Comparison of ENCODE assay signal across 15 cellular contexts in the genomic region with DNA sequence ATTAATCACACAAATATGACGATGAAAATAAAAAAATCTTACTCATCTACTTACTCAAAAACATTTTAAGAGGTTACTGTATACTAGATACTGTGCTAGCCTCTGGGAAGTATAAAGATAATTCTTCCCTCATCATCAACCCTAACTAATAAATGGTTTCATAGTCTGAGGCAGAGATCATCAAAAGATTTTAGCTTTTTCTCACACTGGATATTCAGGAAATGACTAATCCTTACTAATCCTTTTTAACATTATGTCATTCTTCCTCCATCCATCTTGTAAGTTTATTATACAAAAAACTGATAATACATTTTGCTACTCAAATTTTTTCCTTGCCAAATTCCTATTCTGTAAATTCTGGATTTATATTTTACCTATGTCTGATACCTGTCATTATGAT. TPM values are rescaled to one million over a fixed set of nuclear protein-coding genes. Genes with fewer than 3 reads are reported as not detected.
DNase-seq lines count a peak whose midpoint lies in the region; ATAC-seq, FAIRE-seq and TF ChIP-seq lines count a peak whose summit lies in the region.
"Had no signal": no experiment of that assay in that cellular context is flagged by ENCODE, and none has a peak within 500 bp of the region (broad histone marks: within the 10 kb centered on the region; RNA-seq: fewer than 3 reads in every experiment).

No MANE protein-coding gene starts in this region.

- H4K20me1 ChIP-seq in astrocyte (ENCODE audit: insufficient read depth, low read length) = no peaks in the 10 kb centered on the region

- TF ChIP-seq POLR2A in gastrocnemius medialis (IDR thresholded peaks at IDR 0.05) = no peak

- peak overlapping the region; percentile 75 for H3K27ac Mint-ChIP-seq in astrocyte (ENCODE audit: unreplicated experiment)
- H3K27ac Mint-ChIP-seq: B cell; naive thymus-derived CD8-positive, alpha-beta T cell had no signal

- no peaks in the 10 kb centered on the region for H3K9me3 Mint-ChIP-seq in astrocyte (ENCODE audit: unreplicated experiment)
- H3K9me3 Mint-ChIP-seq: naive thymus-derived CD8-positive, alpha-beta T cell had no signal

- intact Hi-C loops in gastrocnemius medialis (cut with DNase I; ENCODE audit: low total_unique reads) = no loop called here

- peaks cover 3% of the 10 kb centered on the region for H3K4me1 Mint-ChIP-seq in astrocyte (ENCODE audit: low read depth, unreplicated experiment)

- H3K9me3 ChIP-seq in astrocyte (ENCODE audit: insufficient read depth, low read depth, low read length) = no peaks in the 10 kb centered on the region
- H3K9me3 ChIP-seq in gastrocnemius medialis = no peaks in the 10 kb centered on the region
- H3K9me3 ChIP-seq: MG63, spleen had no signal

- H3K36me3 ChIP-seq in astrocyte (ENCODE audit: insufficient read depth, low read length) (peaks cover 11% of the 10 kb centered on the region), gastrocnemius medialis (peaks cover 0 to 27% of the 10 kb centered on the region in 2 donors)

- TF ChIP-seq CTCF in astrocyte (IDR thresholded peaks at IDR 0.05; ENCODE audit: insufficient read depth, low read depth, low read length) (no peak), gastrocnemius medialis (IDR thresholded peaks at IDR 0.05 in 4 of 5, conservative IDR thresholded peaks at IDR 0.05 in 1 of 5) (no peak)

- peak overlapping the region; percentile 49 for H3K9ac ChIP-seq in astrocyte (ENCODE audit: low read length)

- peak; percentile 87 for FAIRE-seq in astrocyte (lab: Jason Lieb, UNC)

- no peak overlapping the region for H3K4me3 Mint-ChIP-seq in astrocyte (ENCODE audit: unreplicated experiment)
- H3K4me3 Mint-ChIP-seq: B cell; naive thymus-derived CD8-positive, alpha-beta T cell had no signal

- peak overlapping the region; percentile 29 for H3K4me2 ChIP-seq in astrocyte (ENCODE audit: low read length)

- H3K27me3 ChIP-seq in astrocyte (ENCODE audit: insufficient read depth, low read length) (no peaks in the 10 kb centered on the region), gastrocnemius medialis (no peaks in the 10 kb centered on the region)
- H3K27me3 ChIP-seq: MG63, spleen had no signal

- no peaks in the 10 kb centered on the region for H3K79me2 ChIP-seq in astrocyte (ENCODE audit: insufficient read depth, low read length)

- no peak overlapping the region for H2AFZ ChIP-seq in astrocyte (ENCODE audit: low read depth, low read length)

- peaks cover 10% of the 10 kb centered on the region for H3K4me1 ChIP-seq in astrocyte (ENCODE audit: insufficient read depth, low read length)
- no peaks in the 10 kb centered on the region for H3K4me1 ChIP-seq in gastrocnemius medialis
- H3K4me1 ChIP-seq: spleen had no signal

- H3K27ac ChIP-seq in astrocyte (ENCODE audit: low read depth, low read length) (peak overlapping the region; percentile 92), gastrocnemius medialis (no peak overlapping the region)
- H3K27ac ChIP-seq: spleen had no signal

- H3K36me3 Mint-ChIP-seq in astrocyte (ENCODE audit: low read depth, unreplicated experiment) = no peaks in the 10 kb centered on the region

- H3K27me3 Mint-ChIP-seq in astrocyte (ENCODE audit: low read depth, unreplicated experiment) = no peaks in the 10 kb centered on the region
- H3K27me3 Mint-ChIP-seq: B cell; naive thymus-derived CD8-positive, alpha-beta T cell had no signal

- DNase-seq in ACHN = peak; percentile 49
- DNase-seq in HPDE6-E6E7 (ENCODE audit: extremely low spot score) = peak; percentile 33
- peak; percentile 80 for DNase-seq in astrocyte (ENCODE audit: low read depth)
- peak; percentile 45 for DNase-seq in hepatic stellate cell (ENCODE audit: low spot score)
- DNase-seq in NCI-H524 treated with DMSO at 0.1 percent for 48 hours (lab: John Stamatoyannopoulos, UW) = no peak
- DNase-seq in NCI-H1417 (lab: John Stamatoyannopoulos, UW) = no peak
- DNase-seq in GM19238 (ENCODE audit: insufficient read length, low spot score) = no peak
- no peak for DNase-seq in gastrocnemius medialis
- DNase-seq: activated CD4-positive, alpha-beta T cell treated with anti-CD3 and anti-CD28 coated beads, Interleukin-2, amount 50 U/mL, for 4 hours; activated effector memory CD4-positive, alpha-beta T cell treated with anti-CD3 and anti-CD28 coated beads, Interleukin-2, amount 50 U/mL, for 16 hours; MG63; naive thymus-derived CD8-positive, alpha-beta T cell; spleen had no signal

- no peak overlapping the region for H3K4me3 ChIP-seq in astrocyte (ENCODE audit: insufficient read depth, low read depth, low read length)
- H3K4me3 ChIP-seq in gastrocnemius medialis = no peak overlapping the region
- H3K4me3 ChIP-seq: MG63, spleen had no signal

- ATAC-seq in gastrocnemius medialis = no peak
- ATAC-seq: naive thymus-derived CD8-positive, alpha-beta T cell had no signal

- in situ Hi-C loops in ACHN (cut with HindIII; ENCODE audit: low pct_ligation_motif_present, low pct_unique_long_range_greater_than_20kb, low sequenced_read_pairs) = loop anchor here (25.0 kb wide), 1 partner anchor 93 kb away; no protein-coding TSS in a partner anchor
- in situ Hi-C loops in gastrocnemius medialis (cut with MboI; ENCODE audit: low sequenced_read_pairs in 4 of 4) = no loop called here

RNA-seq across cellular contexts. Expression of gene ACAD11, which starts 29.7 kb away (rescaled TPM):
- 13.0 and 14.4 TPM in 2 replicates for total RNA-seq in astrocyte
- 10 to 100 TPM in 1 of 4 donors, 1 to 10 TPM in 3; 2.2 to 12.4 (median 4.4) TPM for total RNA-seq in gastrocnemius medialis

RNA-seq across cellular contexts. Expression of gene UBA5, which starts 30.2 kb away (rescaled TPM):
- total RNA-seq in astrocyte (34.5 and 36.2 TPM in 2 replicates), gastrocnemius medialis (10 to 100 TPM; 19.3 to 27.7 (median 21.5) TPM)

RNA-seq across cellular contexts. Expression of gene ACKR4, which starts 32.9 kb away (rescaled TPM):
- not detected in 2 replicates for total RNA-seq in astrocyte
- not detected for total RNA-seq in gastrocnemius medialis
- total RNA-seq: kidney epithelial cell had no signal

Comparison
In these comparisons a context has a peak if more than half of its experiments do, and no peak if none do; other contexts are left out.
1. DNase-seq: peak in ACHN (single experiment), HPDE6-E6E7 (single experiment), astrocyte (single experiment) and hepatic stellate cell (single experiment); none in NCI-H524 treated with DMSO at 0.1 percent for 48 hours (single experiment), NCI-H1417 (0 of 3), GM19238 (single experiment) and gastrocnemius medialis (0 of 2).